9 cellular contexts compared by ENCODE assay signal in genomic region chr17:75345514-75346167, GRCh38. TPM values are rescaled to one million over a fixed set of nuclear protein-coding genes. Genes with fewer than 3 reads are reported as not detected.
DNase-seq lines count a peak whose midpoint lies in the region; ATAC-seq and TF ChIP-seq lines count a peak whose summit lies in the region.
"Had no signal": no experiment of that assay in that cellular context is flagged by ENCODE, and none has a peak within 500 bp of the region (broad histone marks: within the 10 kb centered on the region; RNA-seq: fewer than 3 reads in every experiment).

No MANE protein-coding gene starts in this region.

- no peaks in the 10 kb centered on the region for H3K9me3 ChIP-seq in CD4-positive, CD25-positive, alpha-beta regulatory T cell (ENCODE audit: control insufficient read depth in 2 of 2, low read length in 2 of 2)
- no peaks in the 10 kb centered on the region for H3K9me3 ChIP-seq in mucosa of descending colon

- peak; percentile 47 for TF ChIP-seq POLR2A in GM19193 (IDR thresholded peaks at IDR 0.05; ENCODE audit: extremely low read depth, insufficient read depth, insufficient read length)

- peak overlapping the region; percentile 63 for H3K4me3 ChIP-seq in CD4-positive, CD25-positive, alpha-beta regulatory T cell (ENCODE audit: low read depth, low read length)
- H3K4me3 ChIP-seq in mucosa of descending colon = no peak overlapping the region
- H3K4me3 ChIP-seq in brain microvascular endothelial cell (ENCODE audit: low read depth, low read length) = no peak overlapping the region
- H3K4me3 ChIP-seq: skin epidermis had no signal

- in situ Hi-C loops in brain microvascular endothelial cell (cut with HindIII; ENCODE audit: low pct_ligation_motif_present, low sequenced_read_pairs) = no loop called here

- H3K9me3 Mint-ChIP-seq in CD4-positive, CD25-positive, alpha-beta regulatory T cell = no peaks in the 10 kb centered on the region
- H3K9me3 Mint-ChIP-seq in activated CD4-positive, alpha-beta memory T cell treated with anti-CD3 and anti-CD28 coated beads for 36 hours = no peaks in the 10 kb centered on the region

- intact Hi-C loops in activated CD4-positive, alpha-beta memory T cell treated with anti-CD3 and anti-CD28 coated beads for 36 hours (cut with micrococcal nuclease) = loop anchor here (2.0 kb wide), 1 partner anchor 19 kb away; no protein-coding TSS in a partner anchor
- intact Hi-C loops in mucosa of descending colon (cut with DNase I, micrococcal nuclease) = no loop called here

- no peaks in the 10 kb centered on the region for H3K36me3 ChIP-seq in CD4-positive, CD25-positive, alpha-beta regulatory T cell (ENCODE audit: control insufficient read depth, insufficient read depth, low read length)
- no peaks in the 10 kb centered on the region for H3K36me3 ChIP-seq in mucosa of descending colon (ENCODE audit: low read depth)
- H3K36me3 ChIP-seq in brain microvascular endothelial cell (replicated peaks) = no peaks in the 10 kb centered on the region

- H3K36me3 Mint-ChIP-seq in CD4-positive, CD25-positive, alpha-beta regulatory T cell = peaks cover 5% of the 10 kb centered on the region
- H3K36me3 Mint-ChIP-seq in activated CD4-positive, alpha-beta memory T cell treated with anti-CD3 and anti-CD28 coated beads for 36 hours = peaks cover 4% of the 10 kb centered on the region

- peak; percentile 68 to 73 for ATAC-seq in CD4-positive, CD25-positive, alpha-beta regulatory T cell (ENCODE audit: low read depth in 2 of 2)
- ATAC-seq in HG03280 (IDR thresholded peaks at IDR 0.05; ENCODE audit: unreplicated experiment) (peak; percentile 69), mucosa of descending colon (peak; percentile 64)

- H3K27me3 ChIP-seq in CD4-positive, CD25-positive, alpha-beta regulatory T cell (ENCODE audit: control insufficient read depth, insufficient read depth, low read length) = no peaks in the 10 kb centered on the region
- no peaks in the 10 kb centered on the region for H3K27me3 ChIP-seq in brain microvascular endothelial cell (replicated peaks)

- H3K27ac ChIP-seq in CD4-positive, CD25-positive, alpha-beta regulatory T cell (ENCODE audit: insufficient read depth, low read length, poor library complexity, severe bottlenecking) = peak overlapping the region; percentile 41
- H3K27ac ChIP-seq in brain microvascular endothelial cell = no peak overlapping the region

- H3K4me1 ChIP-seq in CD4-positive, CD25-positive, alpha-beta regulatory T cell (ENCODE audit: control insufficient read depth, insufficient read depth, low read length, poor library complexity, severe bottlenecking) = peaks cover 78% of the 10 kb centered on the region
- peaks cover 24% of the 10 kb centered on the region for H3K4me1 ChIP-seq in mucosa of descending colon (ENCODE audit: low read depth)

- POLR2A ChIA-PET in activated CD4-positive, alpha-beta memory T cell treated with anti-CD3 and anti-CD28 coated beads for 36 hours (lab: Charles Lee) = interaction anchor here (0.6 to 1.5 kb wide), 2 partner anchors 24 to 60 kb away, joined by 4 to 5 read pairs; partner anchors contain the start of gene GRB2

- TF ChIP-seq CTCF in mucosa of descending colon (IDR thresholded peaks at IDR 0.05) (no peak), brain microvascular endothelial cell (IDR thresholded peaks at IDR 0.05; ENCODE audit: low read depth, low read length, missing control alignments) (no peak)

- peak overlapping the region; percentile 76 to 91 (median 81) for H3K4me3 Mint-ChIP-seq in CD4-positive, CD25-positive, alpha-beta regulatory T cell
- H3K4me3 Mint-ChIP-seq in activated CD4-positive, alpha-beta memory T cell treated with anti-CD3 and anti-CD28 coated beads for 36 hours = peak overlapping the region; percentile 43

- peak overlapping the region; percentile 94 to 98 (median 96) for H3K27ac Mint-ChIP-seq in CD4-positive, CD25-positive, alpha-beta regulatory T cell
- peak overlapping the region; percentile 72 for H3K27ac Mint-ChIP-seq in activated CD4-positive, alpha-beta memory T cell treated with anti-CD3 and anti-CD28 coated beads for 36 hours

- no peaks in the 10 kb centered on the region for H3K27me3 Mint-ChIP-seq in CD4-positive, CD25-positive, alpha-beta regulatory T cell
- H3K27me3 Mint-ChIP-seq in activated CD4-positive, alpha-beta memory T cell treated with anti-CD3 and anti-CD28 coated beads for 36 hours = no peaks in the 10 kb centered on the region

- H3K4me1 Mint-ChIP-seq in CD4-positive, CD25-positive, alpha-beta regulatory T cell = peaks cover 45 to 98% (median 67%) of the 10 kb centered on the region in 4 donors
- H3K4me1 Mint-ChIP-seq in activated CD4-positive, alpha-beta memory T cell treated with anti-CD3 and anti-CD28 coated beads for 36 hours (ENCODE audit: low read depth) = peaks cover 93% of the 10 kb centered on the region

- DNase-seq in CD4-positive, CD25-positive, alpha-beta regulatory T cell = peak; percentile 16 to 78 (median 53)
- peak; percentile 63 for DNase-seq in activated CD4-positive, alpha-beta memory T cell treated with anti-CD3 and anti-CD28 coated beads for 36 hours
- DNase-seq in mucosa of descending colon = no peak
- no peak for DNase-seq in brain microvascular endothelial cell
- DNase-seq in DMS79 treated with DMSO at 0.1 percent for 48 hours (lab: John Stamatoyannopoulos, UW) = no peak
- no peak for DNase-seq in HK-2 (ENCODE audit: unreplicated experiment)

- CTCF ChIA-PET in activated CD4-positive, alpha-beta memory T cell treated with anti-CD3 and anti-CD28 coated beads for 36 hours (lab: Charles Lee) = interaction anchor here (0.8 to 1.7 kb wide), 7 partner anchors 8 to 96 kb away, joined by 3 to 7 read pairs (median 4); partner anchors contain the start of gene GRB2

RNA-seq across cellular contexts. Expression of gene SLC25A19, which starts 56.4 kb away (rescaled TPM):
- 24.9 TPM for total RNA-seq in CD4-positive, CD25-positive, alpha-beta regulatory T cell
- 10 to 100 TPM; 15.1 to 21.9 (median 19.0) TPM for polyA plus RNA-seq in CD4-positive, CD25-positive, alpha-beta regulatory T cell
- total RNA-seq in activated CD4-positive, alpha-beta memory T cell treated with anti-CD3 and anti-CD28 coated beads for 36 hours = 10 to 100 TPM; 57.9 to 62.3 TPM
- total RNA-seq in mucosa of descending colon = 10 to 100 TPM; 15.5 to 20.0 (median 15.6) TPM

RNA-seq across cellular contexts. Expression of gene GRB2, which starts 59.8 kb away (rescaled TPM):
- total RNA-seq in CD4-positive, CD25-positive, alpha-beta regulatory T cell = 142 TPM
- polyA plus RNA-seq in CD4-positive, CD25-positive, alpha-beta regulatory T cell = 100 to 1,000 TPM; 131 to 152 (median 138) TPM
- total RNA-seq in activated CD4-positive, alpha-beta memory T cell treated with anti-CD3 and anti-CD28 coated beads for 36 hours = 100 to 1,000 TPM; 174 to 182 TPM
- 100 to 1,000 TPM in 2 of 3 donors, 10 to 100 TPM in 1; 97.8 to 116 (median 102) TPM for total RNA-seq in mucosa of descending colon

Comparison
In these comparisons a context has a peak if more than half of its experiments do, and no peak if none do; other contexts are left out.
1. DNase-seq: peak in CD4-positive, CD25-positive, alpha-beta regulatory T cell (3 of 3) and activated CD4-positive, alpha-beta memory T cell treated with anti-CD3 and anti-CD28 coated beads for 36 hours (single experiment); none in mucosa of descending colon (0 of 3), brain microvascular endothelial cell (single experiment), DMS79 treated with DMSO at 0.1 percent for 48 hours (single experiment) and HK-2 (single experiment).
2. Peak in every context shown above with its lines, with median percentiles within 50 percentile points of each other: ATAC-seq.